Comparison of ENCODE assay signal across 1 cellular context in the genomic region with DNA sequence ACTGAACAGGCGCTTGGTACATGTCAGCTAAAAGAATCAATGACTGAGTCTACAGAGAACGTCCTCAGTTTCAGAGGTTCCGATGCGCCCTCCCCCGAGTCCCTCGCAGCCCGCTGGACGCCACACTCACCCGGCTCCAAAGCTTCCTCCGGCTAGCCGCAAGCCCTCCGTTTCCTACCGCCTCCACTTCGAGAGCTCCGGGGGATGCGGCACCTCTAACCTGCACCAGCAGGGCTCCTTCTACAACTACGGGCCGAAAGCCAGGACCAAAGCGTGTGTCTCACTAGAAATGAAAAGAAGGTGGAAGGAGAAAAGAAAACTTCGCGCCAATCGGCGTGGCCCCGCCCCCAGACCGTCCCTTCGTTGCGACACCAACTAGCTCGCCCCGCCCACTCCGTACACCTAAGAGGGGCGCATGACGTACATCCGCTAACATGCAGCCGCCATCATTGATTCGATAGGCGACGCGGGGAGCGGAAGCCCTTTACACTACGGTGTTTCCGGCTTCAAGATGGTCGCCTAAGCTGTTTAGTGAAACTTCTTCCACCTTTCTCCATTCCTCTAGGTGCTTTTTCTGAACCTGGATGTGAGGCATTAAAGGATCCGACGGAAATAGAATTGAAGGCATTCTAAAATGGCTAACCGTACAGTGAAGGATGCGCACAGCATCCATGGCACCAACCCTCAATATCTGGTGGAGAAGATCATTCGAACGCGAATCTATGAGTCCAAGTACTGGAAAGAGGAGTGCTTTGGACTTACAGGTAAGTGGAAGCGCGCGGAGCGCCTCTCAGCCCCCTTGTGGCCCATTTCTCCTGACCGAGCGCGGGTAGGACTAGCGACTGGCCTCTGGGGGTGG.
TF ChIP-seq lines count a peak whose summit lies in the region.

Gene ORC1, minus strand, starts transcription at position 308 of the 859 bp plus-strand sequence. CDS start 2,200 bp downstream, outside the sequence.
Gene PRPF38A, plus strand, starts transcription at position 487 of the 859 bp plus-strand sequence. Its CDS starts 148 bp downstream, at position 635.

TF ChIP-seq in K562, 482 proteins besides CTCF, POLR2A, EP300 and RAD21 (continued from another document and continues in another):
- TF ChIP-seq TFE3 (CRISPR knock-in tag; IDR thresholded peaks at IDR 0.05) (no peak), RFX5 (IDR thresholded peaks at IDR 0.05; ENCODE audit: low read depth, low read length) (no peak), DMBX1 (CRISPR knock-in tag; IDR thresholded peaks at IDR 0.05; ENCODE audit: borderline replicate concordance) (0 out of 2 replicates have a peak, but pooled peaks have one; percentile 55), MTA1 (IDR thresholded peaks at IDR 0.05; ENCODE audit: borderline replicate concordance) (0 out of 2 replicates have a peak, but pooled peaks have one; percentile 27), WHSC1 (IDR thresholded peaks at IDR 0.05; ENCODE audit: low read length) (no peak), CEBPG (CRISPR knock-in tag; IDR thresholded peaks at IDR 0.05) (peak; percentile 98), CEBPG (tag; conservative IDR thresholded peaks at IDR 0.05 in 1 of 2, IDR thresholded peaks at IDR 0.05 in 1 of 2) (peak; percentile 95 to 97), TRIM28 (IDR thresholded peaks at IDR 0.05) (no peak), MTA3 (IDR thresholded peaks at IDR 0.05; ENCODE audit: borderline replicate concordance) (peak; percentile 94; the same call in 1 of the 2 replicates), TRIM25 (IDR thresholded peaks at IDR 0.05; ENCODE audit: borderline replicate concordance) (no peak), ZBTB40 (IDR thresholded peaks at IDR 0.05) (peak; percentile 94), ZBTB40 (CRISPR knock-in tag; IDR thresholded peaks at IDR 0.05) (no peak), KHSRP (IDR thresholded peaks at IDR 0.05) (peak; percentile 72), SIX5 (IDR thresholded peaks at IDR 0.05; ENCODE audit: borderline replicate concordance in 1 of 2, insufficient read depth in 1 of 2, low read depth in 1 of 2, low read length in 2 of 2) (0 out of 4 replicates have a peak, but pooled peaks of 1 of the 2 experiments have one; percentile 6), ZKSCAN8 (CRISPR knock-in tag; IDR thresholded peaks at IDR 0.05) (no peak), CBFA2T2 (conservative IDR thresholded peaks at IDR 0.05) (no peak), FOXP1 (CRISPR knock-in tag; IDR thresholded peaks at IDR 0.05) (peak; percentile 87; the same call in 1 of the 2 replicates), NCOR1 (IDR thresholded peaks at IDR 0.05) (peak; percentile 44), ZZZ3 (IDR thresholded peaks at IDR 0.05) (peak; percentile 94), NEUROD1 (IDR thresholded peaks at IDR 0.05; ENCODE audit: borderline replicate concordance, low read depth, low read length, partially characterized antibody) (peak; percentile 65), MYNN (IDR thresholded peaks at IDR 0.05) (no peak), MYNN (CRISPR knock-in tag; IDR thresholded peaks at IDR 0.05) (no peak), MAZ (CRISPR knock-in tag; conservative IDR thresholded peaks at IDR 0.05 in 1 of 2, IDR thresholded peaks at IDR 0.05 in 1 of 2) (peak in 1 of 2 experiments; percentile 83), ZNF324 (CRISPR knock-in tag; IDR thresholded peaks at IDR 0.05) (no peak), SMARCE1 (IDR thresholded peaks at IDR 0.05) (peak; percentile 45; the same call in 1 of the 2 replicates), ZNF3 (CRISPR knock-in tag; IDR thresholded peaks at IDR 0.05) (no peak), DNMT1 (IDR thresholded peaks at IDR 0.05) (no peak), RBBP5 (IDR thresholded peaks at IDR 0.05; ENCODE audit: borderline replicate concordance, insufficient read depth, low read length, poor library complexity, severe bottlenecking) (peak; percentile 81), ZSCAN32 (CRISPR knock-in tag; IDR thresholded peaks at IDR 0.05) (0 out of 2 replicates have a peak, but pooled peaks have one; percentile 36), MAFF (IDR thresholded peaks at IDR 0.05; ENCODE audit: low read length) (no peak), SNAPC5 (CRISPR knock-in tag; IDR thresholded peaks at IDR 0.05) (no peak), KLF6 (CRISPR knock-in tag; IDR thresholded peaks at IDR 0.05; ENCODE audit: borderline replicate concordance) (0 out of 2 replicates have a peak, but pooled peaks have one; percentile 36), GMEB1 (CRISPR knock-in tag; IDR thresholded peaks at IDR 0.05) (peak; percentile 60; the same call in 1 of the 2 replicates), LEF1 (IDR thresholded peaks at IDR 0.05) (0 out of 2 replicates have a peak, but pooled peaks have one; percentile 40), HMGXB4 (CRISPR knock-in tag; IDR thresholded peaks at IDR 0.05) (peak; percentile 96; the same call in 1 of the 2 replicates), HMG20B (CRISPR knock-in tag; IDR thresholded peaks at IDR 0.05) (no peak), ETV5 (CRISPR knock-in tag; IDR thresholded peaks at IDR 0.05; ENCODE audit: low read depth) (peak; percentile 89), ZBTB17 (CRISPR knock-in tag; IDR thresholded peaks at IDR 0.05) (peak; percentile 78; the same call in 1 of the 2 replicates), HMG20A (CRISPR knock-in tag; conservative IDR thresholded peaks at IDR 0.05) (no peak), FOXK2 (conservative IDR thresholded peaks at IDR 0.05 in 1 of 2, IDR thresholded peaks at IDR 0.05 in 1 of 2; ENCODE audit: low read depth in 2 of 2) (peak; percentile 74 to 76; a peak in 3 of 4 replicates), IRF9 (tag; IDR thresholded peaks at IDR 0.05) (peak; percentile 59; the same call in 1 of the 2 replicates), ZNF165 (CRISPR knock-in tag; IDR thresholded peaks at IDR 0.05; ENCODE audit: borderline replicate concordance) (no peak), SIN3A (IDR thresholded peaks at IDR 0.05; ENCODE audit: borderline replicate concordance in 2 of 2, control insufficient read depth in 1 of 2, low read depth in 2 of 2, low read length in 2 of 2) (peak in 1 of 2 experiments; percentile 72; a peak in 2 of 4 replicates)
